ENCODE assay signal across 19 cellular contexts in the genomic region with DNA sequence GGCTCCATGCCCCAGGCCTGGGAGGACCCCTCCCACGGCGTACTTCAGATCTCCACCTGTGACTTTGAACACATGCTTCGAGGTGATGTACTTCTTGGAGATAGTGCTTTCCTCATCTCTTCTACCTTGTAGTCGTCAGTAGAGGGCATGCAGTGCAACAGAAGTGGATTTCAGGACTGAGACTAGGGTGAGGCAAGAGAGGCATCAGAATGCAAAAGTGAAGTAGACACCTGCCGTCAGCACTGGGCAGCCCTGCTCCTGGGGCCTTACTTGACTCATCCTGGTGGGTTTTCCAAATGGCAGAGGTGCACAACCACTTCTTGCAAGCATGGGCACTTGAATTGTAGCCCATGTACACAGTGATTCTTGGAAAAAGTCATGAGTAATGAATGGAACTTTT.
DNase-seq lines count a peak whose midpoint lies in the region; ATAC-seq and TF ChIP-seq lines count a peak whose summit lies in the region.
"Had no signal": no experiment of that assay in that cellular context is flagged by ENCODE, and none has a peak within 500 bp of the region (broad histone marks: within the 10 kb centered on the region; RNA-seq: fewer than 3 reads in every experiment).

No MANE protein-coding gene starts in this region.

- H3K4me3 Mint-ChIP-seq in CD4-positive, alpha-beta memory T cell, result peak overlapping the region in 4 of 8 donors; percentile 11 to 66 (median 58)
- H3K4me3 Mint-ChIP-seq in T-helper 17 cell, result no peak overlapping the region
- H3K4me3 Mint-ChIP-seq: activated T-cell treated with anti-CD3 and anti-CD28 coated beads, Interleukin-2, amount 50 U/mL, for 24 hours; nephron had no signal

- intact Hi-C loops in CD4-positive, alpha-beta memory T cell (cut with micrococcal nuclease), result loop anchor here (2.0 kb wide), 1 partner anchor 20 kb away; no protein-coding TSS in a partner anchor
- intact Hi-C loops in lower lobe of right lung (cut with DNase I), result no loop called here

- H3K9me3 ChIP-seq in CD4-positive, alpha-beta memory T cell (ENCODE audit: control insufficient read depth in 1 of 2, low read length in 2 of 2), result no peaks in the 10 kb centered on the region
- no peaks in the 10 kb centered on the region for H3K9me3 ChIP-seq in T-helper 17 cell (ENCODE audit: control insufficient read depth, low read length, poor library complexity, severe bottlenecking)
- H3K9me3 ChIP-seq in lower lobe of right lung, result no peaks in the 10 kb centered on the region

- DNase-seq in CD4-positive, alpha-beta memory T cell, result no peak
- DNase-seq in GM12865 (ENCODE audit: low read depth), result peak; percentile 21
- DNase-seq in T-helper 17 cell, result no peak
- DNase-seq in lower lobe of right lung, result no peak
- no peak for DNase-seq in D341Med (ENCODE audit: low spot score)
- no peak for DNase-seq in putamen (ENCODE audit: low spot score)
- no peak for DNase-seq in KBM-7
- DNase-seq: activated CD4-positive, alpha-beta T cell treated with anti-CD3 and anti-CD28 coated beads, Interleukin-2, amount 50 U/mL, for 1 hour; activated T-cell treated with anti-CD3 and anti-CD28 coated beads, Interleukin-2, amount 50 U/mL, for 24 hours; body of pancreas; DND-41; effector CD8-positive, alpha-beta T cell; esophagus squamous epithelium; Karpas-422; NCI-H1092 treated with DMSO at 0.1 percent for 48 hours; NCI-H2029; NCI-H345; transverse colon had no signal

- H3K27me3 Mint-ChIP-seq in CD4-positive, alpha-beta memory T cell, result peaks cover 0 to under 1% of the 10 kb centered on the region in 2 donors
- H3K27me3 Mint-ChIP-seq in T-helper 17 cell, result peaks cover 32% of the 10 kb centered on the region

- POLR2A ChIA-PET in CD4-positive, alpha-beta memory T cell (lab: Charles Lee; ENCODE audit: partially characterized antibody), result interaction anchor here (1.0 kb wide), 1 partner anchor 19 kb away, joined by 3 read pairs; no protein-coding TSS in a partner anchor

- in situ Hi-C loops in KBM-7 (cut with MboI; ENCODE audit: low pct_unique_long_range_greater_than_20kb, low sequenced_read_pairs), result no loop called here

- H3K4me3 ChIP-seq in CD4-positive, alpha-beta memory T cell (ENCODE audit: low read length in 2 of 2), result no peak overlapping the region
- H3K4me3 ChIP-seq in GM12865 (ENCODE audit: low read depth, low read length) (no peak overlapping the region), lower lobe of right lung (no peak overlapping the region)
- H3K4me3 ChIP-seq: body of pancreas, esophagus squamous epithelium, transverse colon had no signal

- no peaks in the 10 kb centered on the region for H3K36me3 Mint-ChIP-seq in CD4-positive, alpha-beta memory T cell
- no peaks in the 10 kb centered on the region for H3K36me3 Mint-ChIP-seq in T-helper 17 cell (ENCODE audit: low read depth)

- no peak for TF ChIP-seq CTCF in GM12865 (IDR thresholded peaks at IDR 0.05; ENCODE audit: insufficient read depth, low read depth, low read length, missing control alignments)
- TF ChIP-seq CTCF in lower lobe of right lung (IDR thresholded peaks at IDR 0.05), result no peak

- ATAC-seq in T-helper 17 cell (peak; percentile 55), lower lobe of right lung (peak; percentile 32 to 60)
- ATAC-seq: body of pancreas had no signal

- no peaks in the 10 kb centered on the region for H3K36me3 ChIP-seq in CD4-positive, alpha-beta memory T cell (ENCODE audit: insufficient read depth, low read length)
- H3K36me3 ChIP-seq in lower lobe of right lung, result no peaks in the 10 kb centered on the region
- H3K36me3 ChIP-seq: esophagus squamous epithelium, transverse colon had no signal

- H3K4me1 Mint-ChIP-seq in CD4-positive, alpha-beta memory T cell, result peaks cover 8 to 34% (median 19%) of the 10 kb centered on the region in 4 donors
- H3K4me1 Mint-ChIP-seq in T-helper 17 cell, result peaks cover 9% of the 10 kb centered on the region

- peak overlapping the region in 6 of 7 donors; percentile 25 to 91 (median 51) for H3K27ac Mint-ChIP-seq in CD4-positive, alpha-beta memory T cell
- peak overlapping the region; percentile 92 for H3K27ac Mint-ChIP-seq in T-helper 17 cell

- CTCF ChIA-PET in CD4-positive, alpha-beta memory T cell (lab: Charles Lee; ENCODE audit: partially characterized antibody), result interaction anchor here (1.0 to 4.9 kb wide), 2 partner anchors 19 to 121 kb away, joined by 5 to 19 read pairs; no protein-coding TSS in a partner anchor

- H3K4me1 ChIP-seq in CD4-positive, alpha-beta memory T cell (ENCODE audit: insufficient read depth, low read length), result peaks cover 17% of the 10 kb centered on the region
- peaks cover 14% of the 10 kb centered on the region for H3K4me1 ChIP-seq in lower lobe of right lung

- H3K9me3 Mint-ChIP-seq in CD4-positive, alpha-beta memory T cell, result peaks cover 0 to 8% (median 4%) of the 10 kb centered on the region in 8 donors

- no peak overlapping the region for H3K27ac ChIP-seq in CD4-positive, alpha-beta memory T cell (ENCODE audit: low read depth, low read length)
- H3K27ac ChIP-seq in lower lobe of right lung, result no peak overlapping the region
- H3K27ac ChIP-seq: body of pancreas, esophagus squamous epithelium, transverse colon had no signal

- no peaks in the 10 kb centered on the region for H3K27me3 ChIP-seq in CD4-positive, alpha-beta memory T cell (ENCODE audit: insufficient read depth, low read length)
- H3K27me3 ChIP-seq in lower lobe of right lung (ENCODE audit: low read depth), result no peaks in the 10 kb centered on the region
- H3K27me3 ChIP-seq: body of pancreas, esophagus squamous epithelium, transverse colon had no signal
